ENCODE assay signal across 8 cellular contexts in genomic region chr6:1611572-1612385, GRCh38. TPM values are rescaled to one million over a fixed set of nuclear protein-coding genes. Genes with fewer than 3 reads are reported as not detected.
DNase-seq lines count a peak whose midpoint lies in the region; ATAC-seq and TF ChIP-seq lines count a peak whose summit lies in the region.

No MANE protein-coding gene starts in this region.

- H3K36me3 ChIP-seq in A673 (ENCODE audit: insufficient read depth, low read length, poor library complexity, severe bottlenecking) = no peaks in the 10 kb centered on the region
- H3K36me3 ChIP-seq in H7 (replicated peaks; ENCODE audit: control insufficient read depth, insufficient read depth, low read length) = no peaks in the 10 kb centered on the region
- H3K36me3 ChIP-seq in mucosa of descending colon (ENCODE audit: low read depth) = no peaks in the 10 kb centered on the region

- H3K27ac ChIP-seq in A673 (ENCODE audit: low read depth, low read length, poor library complexity, severe bottlenecking) (no peak overlapping the region), right cardiac atrium (ENCODE audit: low read length) (peak overlapping the region; percentile 73)

- no peaks in the 10 kb centered on the region for H3K9me3 ChIP-seq in A673 (ENCODE audit: low read depth, low read length, poor library complexity, severe bottlenecking)
- H3K9me3 ChIP-seq in right cardiac atrium (ENCODE audit: control insufficient read depth, low read length) = no peaks in the 10 kb centered on the region
- no peaks in the 10 kb centered on the region for H3K9me3 ChIP-seq in mucosa of descending colon

- H3K4me3 ChIP-seq in A673 (ENCODE audit: low read depth, low read length, poor library complexity, severe bottlenecking) = peak overlapping the region; percentile 52
- peak overlapping the region; percentile 32; the same call in 1 of the 2 replicates for H3K4me3 ChIP-seq in H7 (ENCODE audit: insufficient read depth, low read depth, low read length)
- H3K4me3 ChIP-seq in right cardiac atrium (ENCODE audit: low read length) = peak overlapping the region; percentile 97
- no peak overlapping the region for H3K4me3 ChIP-seq in mucosa of descending colon

- DNase-seq in A673 (ENCODE audit: low spot score) (peak; percentile 40), H7 (no peak), right cardiac atrium (peak in 2 of 3 donors; percentile 71 to 75), mucosa of descending colon (no peak), epidermal melanocyte (ENCODE audit: insufficient read length, low spot score) (no peak), DMS153 (lab: John Stamatoyannopoulos, UW) (no peak)
- DNase-seq in activated CD4-positive, alpha-beta memory T cell treated with anti-CD3 and anti-CD28 coated beads, Interleukin-2, amount 10 ng/mL, durations not matched to agents 7 days and 5 days = no peak
- DNase-seq in stimulated activated effector memory CD8-positive, alpha-beta T cell treated with anti-CD3 and anti-CD28 coated beads, Interleukin-12 subunit alpha, Interleukin-12 subunit beta, amount 100 ng/mL, for 72 hours (ENCODE audit: low spot score in 2 of 2) = peak in 1 of 2 donors; percentile 55

- peaks cover 11% of the 10 kb centered on the region for H3K36me3 Mint-ChIP-seq in activated CD4-positive, alpha-beta memory T cell treated with anti-CD3 and anti-CD28 coated beads, Interleukin-2, amount 10 ng/mL, durations not matched to agents 7 days and 5 days (ENCODE audit: low read depth)
- H3K36me3 Mint-ChIP-seq in stimulated activated effector memory CD8-positive, alpha-beta T cell treated with anti-CD3 and anti-CD28 coated beads, Interleukin-12 subunit alpha, Interleukin-12 subunit beta, amount 100 ng/mL, for 72 hours = no peaks in the 10 kb centered on the region

- peak overlapping the region; percentile 68 for H3K4me3 Mint-ChIP-seq in activated CD4-positive, alpha-beta memory T cell treated with anti-CD3 and anti-CD28 coated beads, Interleukin-2, amount 10 ng/mL, durations not matched to agents 7 days and 5 days
- H3K4me3 Mint-ChIP-seq in stimulated activated effector memory CD8-positive, alpha-beta T cell treated with anti-CD3 and anti-CD28 coated beads, Interleukin-12 subunit alpha, Interleukin-12 subunit beta, amount 100 ng/mL, for 72 hours = peak overlapping the region; percentile 67

- no peaks in the 10 kb centered on the region for H3K9me3 Mint-ChIP-seq in activated CD4-positive, alpha-beta memory T cell treated with anti-CD3 and anti-CD28 coated beads, Interleukin-2, amount 10 ng/mL, durations not matched to agents 7 days and 5 days
- H3K9me3 Mint-ChIP-seq in stimulated activated effector memory CD8-positive, alpha-beta T cell treated with anti-CD3 and anti-CD28 coated beads, Interleukin-12 subunit alpha, Interleukin-12 subunit beta, amount 100 ng/mL, for 72 hours = no peaks in the 10 kb centered on the region

- ATAC-seq in right cardiac atrium = no peak
- no peak for ATAC-seq in stimulated activated effector memory CD8-positive, alpha-beta T cell treated with anti-CD3 and anti-CD28 coated beads, Interleukin-12 subunit alpha, Interleukin-12 subunit beta, amount 100 ng/mL, for 72 hours
- ATAC-seq in mucosa of descending colon = no peak

- peaks cover 65% of the 10 kb centered on the region for H3K27me3 Mint-ChIP-seq in activated CD4-positive, alpha-beta memory T cell treated with anti-CD3 and anti-CD28 coated beads, Interleukin-2, amount 10 ng/mL, durations not matched to agents 7 days and 5 days

- H3K4me1 ChIP-seq in A673 (ENCODE audit: insufficient read depth, low read length, poor library complexity, severe bottlenecking) (peaks cover 25% of the 10 kb centered on the region), right cardiac atrium (ENCODE audit: control insufficient read depth, insufficient read depth, low read length) (no peaks in the 10 kb centered on the region), mucosa of descending colon (ENCODE audit: low read depth) (peaks cover 40% of the 10 kb centered on the region)

- CTCF ChIA-PET in A673 (lab: Charles Lee) = interaction anchor here (0.6 to 1.6 kb wide), 5 partner anchors 9 to 1699 kb away, joined by 3 to 7 read pairs (median 4); no protein-coding TSS in a partner anchor
- CTCF ChIA-PET in activated CD4-positive, alpha-beta memory T cell treated with anti-CD3 and anti-CD28 coated beads, Interleukin-2, amount 10 ng/mL, durations not matched to agents 7 days and 5 days (lab: Charles Lee) = interaction anchor here (0.5 to 3.5 kb wide), 5 partner anchors 16 to 1515 kb away, joined by 3 to 14 read pairs (median 4); no protein-coding TSS in a partner anchor

- H3K27me3 ChIP-seq in A673 (replicated peaks; ENCODE audit: insufficient read depth, low read depth, low read length, poor library complexity) = peaks cover 67% of the 10 kb centered on the region
- H3K27me3 ChIP-seq in H7 (ENCODE audit: control insufficient read depth, insufficient read depth, low read length) = peaks cover 89% of the 10 kb centered on the region
- H3K27me3 ChIP-seq in right cardiac atrium (ENCODE audit: control insufficient read depth, insufficient read depth) = no peaks in the 10 kb centered on the region

- WGBS in right cardiac atrium = 2% methylated on average over 72 of the region's 73 CpGs

- H3K4me1 Mint-ChIP-seq in activated CD4-positive, alpha-beta memory T cell treated with anti-CD3 and anti-CD28 coated beads, Interleukin-2, amount 10 ng/mL, durations not matched to agents 7 days and 5 days = peaks cover 35% of the 10 kb centered on the region
- H3K4me1 Mint-ChIP-seq in stimulated activated effector memory CD8-positive, alpha-beta T cell treated with anti-CD3 and anti-CD28 coated beads, Interleukin-12 subunit alpha, Interleukin-12 subunit beta, amount 100 ng/mL, for 72 hours = peaks cover 34% of the 10 kb centered on the region

- peak overlapping the region; percentile 56 for H3K27ac Mint-ChIP-seq in activated CD4-positive, alpha-beta memory T cell treated with anti-CD3 and anti-CD28 coated beads, Interleukin-2, amount 10 ng/mL, durations not matched to agents 7 days and 5 days
- no peak overlapping the region for H3K27ac Mint-ChIP-seq in stimulated activated effector memory CD8-positive, alpha-beta T cell treated with anti-CD3 and anti-CD28 coated beads, Interleukin-12 subunit alpha, Interleukin-12 subunit beta, amount 100 ng/mL, for 72 hours

- TF ChIP-seq CTCF in A673 (conservative IDR thresholded peaks at IDR 0.05; ENCODE audit: low read depth, low read length) (no peak), mucosa of descending colon (IDR thresholded peaks at IDR 0.05) (no peak)

- POLR2A ChIA-PET in A673 (lab: Charles Lee; ENCODE audit: low non-redundant PET) = no interaction called here
- POLR2A ChIA-PET in activated CD4-positive, alpha-beta memory T cell treated with anti-CD3 and anti-CD28 coated beads, Interleukin-2, amount 10 ng/mL, durations not matched to agents 7 days and 5 days (lab: Charles Lee) = interaction anchor here (0.7 to 1.5 kb wide), 4 partner anchors 12 to 88 kb away, joined by 3 to 4 read pairs (median 4); no protein-coding TSS in a partner anchor

- BruUV-seq in A673 (replicated peaks; lab: Mats Ljungman, UMichigan) = no TSS peak

- intact Hi-C loops in A673 (cut with micrococcal nuclease; ENCODE audit: unreplicated experiment) = loop anchor here (5.0 kb wide), 1 partner anchor 76 kb away; no protein-coding TSS in a partner anchor
- intact Hi-C loops in right cardiac atrium (cut with DNase I) = no loop called here
- intact Hi-C loops in mucosa of descending colon (cut with DNase I, micrococcal nuclease) = no loop called here

RNA-seq across cellular contexts. Expression of gene FOXC1, which starts 2.1 kb away (rescaled TPM):
- total RNA-seq in A673 (2021) (0.49 and 0.50 TPM in 2 replicates), right cardiac atrium (10 to 100 TPM; 15.1 to 25.0 (median 21.9) TPM), mucosa of descending colon (1 to 10 TPM; 1.1 to 1.7 (median 1.6) TPM)
- 3.7 and 6.8 TPM in 2 replicates for total RNA-seq in H7 (2014; rRNA removed; shearing (Covaris generic))
- total RNA-seq in activated CD4-positive, alpha-beta memory T cell treated with anti-CD3 and anti-CD28 coated beads, Interleukin-2, amount 10 ng/mL, durations not matched to agents 7 days and 5 days = under 1 TPM in 1 of 2 experiments, not detected in 1; 0.08 TPM
- polyA plus RNA-seq in right cardiac atrium = 7.2 TPM

Comparison
In these comparisons a context has a peak if more than half of its experiments do, and no peak if none do; other contexts are left out.
1. DNase-seq: peak in A673 (single experiment) and right cardiac atrium (2 of 3); none in H7 (single experiment), activated CD4-positive, alpha-beta memory T cell treated with anti-CD3 and anti-CD28 coated beads, Interleukin-2, amount 10 ng/mL, durations not matched to agents 7 days and 5 days (single experiment), mucosa of descending colon (0 of 3), epidermal melanocyte (single experiment) and DMS153 (single experiment).